ENCODE assay signal across 3 cellular contexts in the genomic region with DNA sequence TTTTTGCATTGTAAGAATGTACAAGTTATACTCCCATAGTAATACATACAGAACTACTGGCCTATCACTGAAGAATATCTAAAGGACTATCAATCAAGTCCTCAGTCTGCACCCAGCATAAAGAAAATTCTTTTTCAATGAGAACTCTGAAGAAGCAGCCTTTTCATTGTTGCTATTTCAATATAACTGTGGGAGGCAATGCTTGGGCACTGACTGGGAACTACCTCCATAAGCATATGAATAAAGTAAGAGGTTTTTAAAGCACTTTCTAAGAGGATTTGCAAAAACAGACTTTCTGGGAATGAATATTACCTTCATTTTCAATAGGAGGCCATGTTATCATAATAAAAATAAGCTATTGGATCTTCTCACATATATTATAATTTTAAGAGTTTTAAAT.
TF ChIP-seq lines count a peak whose summit lies in the region.

No MANE protein-coding gene starts in this region.

TF ChIP-seq in GM23338, 12 proteins besides CTCF, POLR2A, EP300 and RAD21:
- peak; percentile 49; the same call in 1 of the 2 replicates for TF ChIP-seq ZNF462 (CRISPR knock-in tag; IDR thresholded peaks at IDR 0.05)
- TF ChIP-seq EZH2 (IDR thresholded peaks at IDR 0.05; ENCODE audit: low read depth, unreplicated experiment): no peak
- peak; percentile 85 for TF ChIP-seq NANOG (IDR thresholded peaks at IDR 0.05; ENCODE audit: borderline replicate concordance)
- no peak for TF ChIP-seq ZNF331 (CRISPR knock-in tag; IDR thresholded peaks at IDR 0.05; ENCODE audit: low read depth)

TF ChIP-seq in H1, 55 proteins besides CTCF, POLR2A, EP300 and RAD21 (continues in another document):
- TF ChIP-seq ASH2L (IDR thresholded peaks at IDR 0.05; ENCODE audit: low read length) (no peak), CBX5 (IDR thresholded peaks at IDR 0.05; ENCODE audit: low read depth, low read length) (no peak), NANOG (IDR thresholded peaks at IDR 0.05; ENCODE audit: insufficient read depth, low read depth, low read length, poor library complexity, severe bottlenecking) (peak; percentile 31), SP2 (IDR thresholded peaks at IDR 0.05; ENCODE audit: low read length) (no peak), HDAC6 (IDR thresholded peaks at IDR 0.05; ENCODE audit: low read depth, low read length) (no peak), SUZ12 (IDR thresholded peaks at IDR 0.05; ENCODE audit: low read length) (no peak), ZNF274 (IDR thresholded peaks at IDR 0.05; ENCODE audit: borderline replicate concordance, extremely low read depth, low read length) (no peak), HDAC2 (IDR thresholded peaks at IDR 0.05; ENCODE audit: borderline replicate concordance in 1 of 2, low read depth in 2 of 2, low read length in 2 of 2) (peak in 1 of 2 experiments; percentile 42; a peak in 1 of 4 replicates), SRF (IDR thresholded peaks at IDR 0.05; ENCODE audit: low read depth, low read length) (no peak), JUN (IDR thresholded peaks at IDR 0.05; ENCODE audit: low read depth, low read length) (peak; percentile 64; the same call in 1 of the 2 replicates), RFX5 (IDR thresholded peaks at IDR 0.05; ENCODE audit: borderline replicate concordance, low read depth, low read length) (no peak)
- TF ChIP-seq, protein P1, sequence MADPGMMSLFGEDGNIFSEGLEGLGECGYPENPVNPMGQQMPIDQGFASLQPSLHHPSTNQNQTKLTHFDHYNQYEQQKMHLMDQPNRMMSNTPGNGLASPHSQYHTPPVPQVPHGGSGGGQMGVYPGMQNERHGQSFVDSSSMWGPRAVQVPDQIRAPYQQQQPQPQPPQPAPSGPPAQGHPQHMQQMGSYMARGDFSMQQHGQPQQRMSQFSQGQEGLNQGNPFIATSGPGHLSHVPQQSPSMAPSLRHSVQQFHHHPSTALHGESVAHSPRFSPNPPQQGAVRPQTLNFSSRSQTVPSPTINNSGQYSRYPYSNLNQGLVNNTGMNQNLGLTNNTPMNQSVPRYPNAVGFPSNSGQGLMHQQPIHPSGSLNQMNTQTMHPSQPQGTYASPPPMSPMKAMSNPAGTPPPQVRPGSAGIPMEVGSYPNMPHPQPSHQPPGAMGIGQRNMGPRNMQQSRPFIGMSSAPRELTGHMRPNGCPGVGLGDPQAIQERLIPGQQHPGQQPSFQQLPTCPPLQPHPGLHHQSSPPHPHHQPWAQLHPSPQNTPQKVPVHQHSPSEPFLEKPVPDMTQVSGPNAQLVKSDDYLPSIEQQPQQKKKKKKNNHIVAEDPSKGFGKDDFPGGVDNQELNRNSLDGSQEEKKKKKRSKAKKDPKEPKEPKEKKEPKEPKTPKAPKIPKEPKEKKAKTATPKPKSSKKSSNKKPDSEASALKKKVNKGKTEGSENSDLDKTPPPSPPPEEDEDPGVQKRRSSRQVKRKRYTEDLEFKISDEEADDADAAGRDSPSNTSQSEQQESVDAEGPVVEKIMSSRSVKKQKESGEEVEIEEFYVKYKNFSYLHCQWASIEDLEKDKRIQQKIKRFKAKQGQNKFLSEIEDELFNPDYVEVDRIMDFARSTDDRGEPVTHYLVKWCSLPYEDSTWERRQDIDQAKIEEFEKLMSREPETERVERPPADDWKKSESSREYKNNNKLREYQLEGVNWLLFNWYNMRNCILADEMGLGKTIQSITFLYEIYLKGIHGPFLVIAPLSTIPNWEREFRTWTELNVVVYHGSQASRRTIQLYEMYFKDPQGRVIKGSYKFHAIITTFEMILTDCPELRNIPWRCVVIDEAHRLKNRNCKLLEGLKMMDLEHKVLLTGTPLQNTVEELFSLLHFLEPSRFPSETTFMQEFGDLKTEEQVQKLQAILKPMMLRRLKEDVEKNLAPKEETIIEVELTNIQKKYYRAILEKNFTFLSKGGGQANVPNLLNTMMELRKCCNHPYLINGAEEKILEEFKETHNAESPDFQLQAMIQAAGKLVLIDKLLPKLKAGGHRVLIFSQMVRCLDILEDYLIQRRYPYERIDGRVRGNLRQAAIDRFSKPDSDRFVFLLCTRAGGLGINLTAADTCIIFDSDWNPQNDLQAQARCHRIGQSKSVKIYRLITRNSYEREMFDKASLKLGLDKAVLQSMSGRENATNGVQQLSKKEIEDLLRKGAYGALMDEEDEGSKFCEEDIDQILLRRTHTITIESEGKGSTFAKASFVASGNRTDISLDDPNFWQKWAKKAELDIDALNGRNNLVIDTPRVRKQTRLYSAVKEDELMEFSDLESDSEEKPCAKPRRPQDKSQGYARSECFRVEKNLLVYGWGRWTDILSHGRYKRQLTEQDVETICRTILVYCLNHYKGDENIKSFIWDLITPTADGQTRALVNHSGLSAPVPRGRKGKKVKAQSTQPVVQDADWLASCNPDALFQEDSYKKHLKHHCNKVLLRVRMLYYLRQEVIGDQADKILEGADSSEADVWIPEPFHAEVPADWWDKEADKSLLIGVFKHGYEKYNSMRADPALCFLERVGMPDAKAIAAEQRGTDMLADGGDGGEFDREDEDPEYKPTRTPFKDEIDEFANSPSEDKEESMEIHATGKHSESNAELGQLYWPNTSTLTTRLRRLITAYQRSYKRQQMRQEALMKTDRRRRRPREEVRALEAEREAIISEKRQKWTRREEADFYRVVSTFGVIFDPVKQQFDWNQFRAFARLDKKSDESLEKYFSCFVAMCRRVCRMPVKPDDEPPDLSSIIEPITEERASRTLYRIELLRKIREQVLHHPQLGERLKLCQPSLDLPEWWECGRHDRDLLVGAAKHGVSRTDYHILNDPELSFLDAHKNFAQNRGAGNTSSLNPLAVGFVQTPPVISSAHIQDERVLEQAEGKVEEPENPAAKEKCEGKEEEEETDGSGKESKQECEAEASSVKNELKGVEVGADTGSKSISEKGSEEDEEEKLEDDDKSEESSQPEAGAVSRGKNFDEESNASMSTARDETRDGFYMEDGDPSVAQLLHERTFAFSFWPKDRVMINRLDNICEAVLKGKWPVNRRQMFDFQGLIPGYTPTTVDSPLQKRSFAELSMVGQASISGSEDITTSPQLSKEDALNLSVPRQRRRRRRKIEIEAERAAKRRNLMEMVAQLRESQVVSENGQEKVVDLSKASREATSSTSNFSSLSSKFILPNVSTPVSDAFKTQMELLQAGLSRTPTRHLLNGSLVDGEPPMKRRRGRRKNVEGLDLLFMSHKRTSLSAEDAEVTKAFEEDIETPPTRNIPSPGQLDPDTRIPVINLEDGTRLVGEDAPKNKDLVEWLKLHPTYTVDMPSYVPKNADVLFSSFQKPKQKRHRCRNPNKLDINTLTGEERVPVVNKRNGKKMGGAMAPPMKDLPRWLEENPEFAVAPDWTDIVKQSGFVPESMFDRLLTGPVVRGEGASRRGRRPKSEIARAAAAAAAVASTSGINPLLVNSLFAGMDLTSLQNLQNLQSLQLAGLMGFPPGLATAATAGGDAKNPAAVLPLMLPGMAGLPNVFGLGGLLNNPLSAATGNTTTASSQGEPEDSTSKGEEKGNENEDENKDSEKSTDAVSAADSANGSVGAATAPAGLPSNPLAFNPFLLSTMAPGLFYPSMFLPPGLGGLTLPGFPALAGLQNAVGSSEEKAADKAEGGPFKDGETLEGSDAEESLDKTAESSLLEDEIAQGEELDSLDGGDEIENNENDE (IDR thresholded peaks at IDR 0.05; ENCODE audit: insufficient replicate concordance, low read length): peak; percentile 47
- TF ChIP-seq, protein P2, sequence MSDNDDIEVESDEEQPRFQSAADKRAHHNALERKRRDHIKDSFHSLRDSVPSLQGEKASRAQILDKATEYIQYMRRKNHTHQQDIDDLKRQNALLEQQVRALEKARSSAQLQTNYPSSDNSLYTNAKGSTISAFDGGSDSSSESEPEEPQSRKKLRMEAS (IDR thresholded peaks at IDR 0.05): no peak

TF ChIP-seq in SK-N-SH, 30 proteins besides CTCF, POLR2A, EP300 and RAD21:
- TF ChIP-seq, protein P3, sequence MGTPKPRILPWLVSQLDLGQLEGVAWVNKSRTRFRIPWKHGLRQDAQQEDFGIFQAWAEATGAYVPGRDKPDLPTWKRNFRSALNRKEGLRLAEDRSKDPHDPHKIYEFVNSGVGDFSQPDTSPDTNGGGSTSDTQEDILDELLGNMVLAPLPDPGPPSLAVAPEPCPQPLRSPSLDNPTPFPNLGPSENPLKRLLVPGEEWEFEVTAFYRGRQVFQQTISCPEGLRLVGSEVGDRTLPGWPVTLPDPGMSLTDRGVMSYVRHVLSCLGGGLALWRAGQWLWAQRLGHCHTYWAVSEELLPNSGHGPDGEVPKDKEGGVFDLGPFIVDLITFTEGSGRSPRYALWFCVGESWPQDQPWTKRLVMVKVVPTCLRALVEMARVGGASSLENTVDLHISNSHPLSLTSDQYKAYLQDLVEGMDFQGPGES (IDR thresholded peaks at IDR 0.05; ENCODE audit: low read depth, low read length): no peak
- TF ChIP-seq TEAD4 (IDR thresholded peaks at IDR 0.05; ENCODE audit: borderline replicate concordance, insufficient read depth) (no peak), EZH2phosphoT487 (IDR thresholded peaks at IDR 0.05; ENCODE audit: borderline replicate concordance, low read depth) (no peak), RXRA (IDR thresholded peaks at IDR 0.05; ENCODE audit: borderline replicate concordance, low read depth) (no peak), FOSL2 (IDR thresholded peaks at IDR 0.05; ENCODE audit: borderline replicate concordance, low read depth) (no peak), RFX5 (IDR thresholded peaks at IDR 0.05; ENCODE audit: low read length) (no peak), FOXM1 (IDR thresholded peaks at IDR 0.05; ENCODE audit: low read depth) (no peak), MXI1 (IDR thresholded peaks at IDR 0.05; ENCODE audit: low read depth, low read length) (no peak), POLR2AphosphoS5 (IDR thresholded peaks at IDR 0.05; ENCODE audit: low read depth, low read length) (no peak), SMC3 (IDR thresholded peaks at IDR 0.05; ENCODE audit: low read depth, low read length) (no peak), GATA2 (CRISPR knock-in tag; IDR thresholded peaks at IDR 0.05) (no peak), NRF1 (IDR thresholded peaks at IDR 0.05; ENCODE audit: low read depth, low read length) (no peak), PBX3 (IDR thresholded peaks at IDR 0.05) (no peak), USF2 (IDR thresholded peaks at IDR 0.05; ENCODE audit: borderline replicate concordance, low read depth, low read length) (no peak), JUND (IDR thresholded peaks at IDR 0.05) (no peak), YY1 (IDR thresholded peaks at IDR 0.05; ENCODE audit: low read depth) (no peak), ELF1 (IDR thresholded peaks at IDR 0.05) (no peak), SIN3A (IDR thresholded peaks at IDR 0.05; ENCODE audit: borderline replicate concordance, low read depth, low read length) (no peak), NFIC (IDR thresholded peaks at IDR 0.05; ENCODE audit: borderline replicate concordance) (no peak)
- TF ChIP-seq, protein P4, sequence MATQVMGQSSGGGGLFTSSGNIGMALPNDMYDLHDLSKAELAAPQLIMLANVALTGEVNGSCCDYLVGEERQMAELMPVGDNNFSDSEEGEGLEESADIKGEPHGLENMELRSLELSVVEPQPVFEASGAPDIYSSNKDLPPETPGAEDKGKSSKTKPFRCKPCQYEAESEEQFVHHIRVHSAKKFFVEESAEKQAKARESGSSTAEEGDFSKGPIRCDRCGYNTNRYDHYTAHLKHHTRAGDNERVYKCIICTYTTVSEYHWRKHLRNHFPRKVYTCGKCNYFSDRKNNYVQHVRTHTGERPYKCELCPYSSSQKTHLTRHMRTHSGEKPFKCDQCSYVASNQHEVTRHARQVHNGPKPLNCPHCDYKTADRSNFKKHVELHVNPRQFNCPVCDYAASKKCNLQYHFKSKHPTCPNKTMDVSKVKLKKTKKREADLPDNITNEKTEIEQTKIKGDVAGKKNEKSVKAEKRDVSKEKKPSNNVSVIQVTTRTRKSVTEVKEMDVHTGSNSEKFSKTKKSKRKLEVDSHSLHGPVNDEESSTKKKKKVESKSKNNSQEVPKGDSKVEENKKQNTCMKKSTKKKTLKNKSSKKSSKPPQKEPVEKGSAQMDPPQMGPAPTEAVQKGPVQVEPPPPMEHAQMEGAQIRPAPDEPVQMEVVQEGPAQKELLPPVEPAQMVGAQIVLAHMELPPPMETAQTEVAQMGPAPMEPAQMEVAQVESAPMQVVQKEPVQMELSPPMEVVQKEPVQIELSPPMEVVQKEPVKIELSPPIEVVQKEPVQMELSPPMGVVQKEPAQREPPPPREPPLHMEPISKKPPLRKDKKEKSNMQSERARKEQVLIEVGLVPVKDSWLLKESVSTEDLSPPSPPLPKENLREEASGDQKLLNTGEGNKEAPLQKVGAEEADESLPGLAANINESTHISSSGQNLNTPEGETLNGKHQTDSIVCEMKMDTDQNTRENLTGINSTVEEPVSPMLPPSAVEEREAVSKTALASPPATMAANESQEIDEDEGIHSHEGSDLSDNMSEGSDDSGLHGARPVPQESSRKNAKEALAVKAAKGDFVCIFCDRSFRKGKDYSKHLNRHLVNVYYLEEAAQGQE (IDR thresholded peaks at IDR 0.05; ENCODE audit: low read depth, low read length): no peak
